Comparison of ENCODE assay signal across 8 cellular contexts in genomic region chr21:38768385-38769071, GRCh38. TPM values are rescaled to one million over a fixed set of nuclear protein-coding genes. Genes with fewer than 3 reads are reported as not detected.
A peak's percentile ranks its signal among the peaks of the same experiment; 100 is the strongest.
DNase-seq lines count a peak whose midpoint lies in the region; ATAC-seq and TF ChIP-seq lines count a peak whose summit lies in the region.

No MANE protein-coding gene starts in this region.

- H3K36me3 ChIP-seq in GM23338 (ENCODE audit: insufficient read depth) = no peaks in the 10 kb centered on the region
- H3K36me3 ChIP-seq in tibial nerve = no peaks in the 10 kb centered on the region

- TF ChIP-seq EP300 in tibial nerve (IDR thresholded peaks at IDR 0.05) = no peak

- 74 to 80% methylated on average over 14 of the region's 14 CpGs for WGBS in tibial nerve, 2 donors

- no peak overlapping the region for H3K27ac Mint-ChIP-seq in GM23338
- peak overlapping the region; percentile 100 for H3K27ac Mint-ChIP-seq in activated CD8-positive, alpha-beta T cell treated with anti-CD3 and anti-CD28 coated beads, Interleukin-2, amount 10 ng/mL, durations not matched to agents 7 days and 5 days

- H3K27me3 Mint-ChIP-seq in GM23338 (ENCODE audit: insufficient read depth, low read depth, poor library complexity) = no peaks in the 10 kb centered on the region
- H3K27me3 Mint-ChIP-seq in activated CD8-positive, alpha-beta T cell treated with anti-CD3 and anti-CD28 coated beads, Interleukin-2, amount 10 ng/mL, durations not matched to agents 7 days and 5 days (ENCODE audit: low read depth) = no peaks in the 10 kb centered on the region

- no peak for ATAC-seq in GM23338
- ATAC-seq in activated CD8-positive, alpha-beta T cell treated with anti-CD3 and anti-CD28 coated beads, Interleukin-2, amount 10 ng/mL, durations not matched to agents 7 days and 5 days = peak; percentile 9
- ATAC-seq in HG03469 (IDR thresholded peaks at IDR 0.05; ENCODE audit: unreplicated experiment) = no peak

- H4K20me1 ChIP-seq in GM23338 (replicated peaks; ENCODE audit: insufficient read depth) = no peaks in the 10 kb centered on the region

- TF ChIP-seq CTCF in GM23338 (conservative IDR thresholded peaks at IDR 0.05; ENCODE audit: low read depth in 2 of 2) = no peak
- no peak for TF ChIP-seq CTCF in fibroblast of the aortic adventitia (IDR thresholded peaks at IDR 0.05; ENCODE audit: insufficient read depth, low read length)
- no peak for TF ChIP-seq CTCF in tibial nerve (IDR thresholded peaks at IDR 0.05)

- POLR2A ChIA-PET in activated CD8-positive, alpha-beta T cell treated with anti-CD3 and anti-CD28 coated beads, Interleukin-2, amount 10 ng/mL, durations not matched to agents 7 days and 5 days (lab: Charles Lee) = interaction anchor here (0.6 to 3.2 kb wide), 5 partner anchors 11 to 216 kb away, joined by 3 to 10 read pairs (median 4); partner anchors contain the start of gene ETS2

- TF ChIP-seq POLR2A in tibial nerve (IDR thresholded peaks at IDR 0.05) = no peak

- H3K4me2 ChIP-seq in GM23338 = no peak overlapping the region

- CTCF ChIA-PET in activated CD8-positive, alpha-beta T cell treated with anti-CD3 and anti-CD28 coated beads, Interleukin-2, amount 10 ng/mL, durations not matched to agents 7 days and 5 days (lab: Charles Lee) = interaction anchor here (0.7 to 3.4 kb wide), 5 partner anchors 8 to 40 kb away, joined by 3 to 17 read pairs (median 8); no protein-coding TSS in a partner anchor

- H3K36me3 Mint-ChIP-seq in GM23338 (ENCODE audit: low read depth) = no peaks in the 10 kb centered on the region
- H3K36me3 Mint-ChIP-seq in activated CD8-positive, alpha-beta T cell treated with anti-CD3 and anti-CD28 coated beads, Interleukin-2, amount 10 ng/mL, durations not matched to agents 7 days and 5 days (ENCODE audit: low read depth) = peaks cover 10% of the 10 kb centered on the region

- no peaks in the 10 kb centered on the region for H3K79me2 ChIP-seq in GM23338 (replicated peaks; ENCODE audit: insufficient read depth)

- H3K9me3 ChIP-seq in tibial nerve = no peaks in the 10 kb centered on the region

- H3K9me3 Mint-ChIP-seq in GM23338 = peaks cover 9% of the 10 kb centered on the region
- H3K9me3 Mint-ChIP-seq in activated CD8-positive, alpha-beta T cell treated with anti-CD3 and anti-CD28 coated beads, Interleukin-2, amount 10 ng/mL, durations not matched to agents 7 days and 5 days (ENCODE audit: insufficient read depth) = no peaks in the 10 kb centered on the region

- H3K4me1 ChIP-seq in GM23338 (ENCODE audit: insufficient read depth) = no peaks in the 10 kb centered on the region
- peaks cover 0 to 11% (median 0%) of the 10 kb centered on the region in 4 donors for H3K4me1 ChIP-seq in tibial nerve

- H3K4me3 ChIP-seq in GM23338 = no peak overlapping the region
- no peak overlapping the region for H3K4me3 ChIP-seq in fibroblast of the aortic adventitia (ENCODE audit: low read depth, low read length)
- no peak overlapping the region for H3K4me3 ChIP-seq in tibial nerve

- peaks cover 8% of the 10 kb centered on the region; the same call in 2 of the 3 replicates for H3K4me1 Mint-ChIP-seq in GM23338
- peaks cover 45% of the 10 kb centered on the region for H3K4me1 Mint-ChIP-seq in activated CD8-positive, alpha-beta T cell treated with anti-CD3 and anti-CD28 coated beads, Interleukin-2, amount 10 ng/mL, durations not matched to agents 7 days and 5 days (ENCODE audit: low read depth)

- H2AFZ ChIP-seq in GM23338 = peak overlapping the region; percentile 86; the same call in 1 of the 2 replicates

- H3F3A ChIP-seq in GM23338 (replicated peaks; ENCODE audit: low read depth) = no peaks in the 10 kb centered on the region

- H3K27me3 ChIP-seq in GM23338 (ENCODE audit: insufficient read depth) (no peaks in the 10 kb centered on the region), tibial nerve (no peaks in the 10 kb centered on the region)

- H3K4me3 Mint-ChIP-seq in GM23338 = no peak overlapping the region
- H3K4me3 Mint-ChIP-seq in activated CD8-positive, alpha-beta T cell treated with anti-CD3 and anti-CD28 coated beads, Interleukin-2, amount 10 ng/mL, durations not matched to agents 7 days and 5 days = peak overlapping the region; percentile 83

- DNase-seq in GM23338 (ENCODE audit: low spot score) (no peak), fibroblast of the aortic adventitia (ENCODE audit: low read depth) (peak; percentile 95), RKO (ENCODE audit: low spot score) (no peak), tibial nerve (ENCODE audit: low spot score in 2 of 2) (no peak), NCI-H2227 (lab: John Stamatoyannopoulos, UW; ENCODE audit: unreplicated experiment) (no peak)
- DNase-seq in activated CD8-positive, alpha-beta T cell treated with anti-CD3 and anti-CD28 coated beads, Interleukin-2, amount 10 ng/mL, durations not matched to agents 7 days and 5 days = peak; percentile 56
- DNase-seq in stimulated activated CD8-positive, alpha-beta memory T cell treated with anti-CD3 and anti-CD28 coated beads, Interleukin-7, amount 100 ng/mL, for 4 hours (ENCODE audit: low read depth in 2 of 2) = peak; percentile 25 to 40

- no peaks in the 10 kb centered on the region for H3K9me2 ChIP-seq in GM23338 (ENCODE audit: insufficient read depth)

- H3K27ac ChIP-seq in GM23338 (ENCODE audit: low read depth) = no peak overlapping the region
- H3K27ac ChIP-seq in tibial nerve = peak overlapping the region in 2 of 4 donors; percentile 20 to 67

TF ChIP-seq in GM23338, 12 proteins besides CTCF, POLR2A, EP300 and RAD21:
- TF ChIP-seq CREB1 (CRISPR knock-in tag; IDR thresholded peaks at IDR 0.05; ENCODE audit: low read depth) (no peak), EZH2phosphoT487 (IDR thresholded peaks at IDR 0.05; ENCODE audit: unreplicated experiment) (no peak), POLR2AphosphoS5 (IDR thresholded peaks at IDR 0.05; ENCODE audit: low read depth) (no peak), STAT1 (IDR thresholded peaks at IDR 0.05; ENCODE audit: unreplicated experiment) (no peak), ZNF331 (CRISPR knock-in tag; IDR thresholded peaks at IDR 0.05; ENCODE audit: low read depth) (no peak), ETS1 (IDR thresholded peaks at IDR 0.05) (no peak), EZH2 (IDR thresholded peaks at IDR 0.05; ENCODE audit: low read depth, unreplicated experiment) (no peak), NANOG (IDR thresholded peaks at IDR 0.05; ENCODE audit: borderline replicate concordance) (no peak), JUNB (IDR thresholded peaks at IDR 0.05; ENCODE audit: unreplicated experiment) (no peak)
- TF ChIP-seq, protein P1, sequence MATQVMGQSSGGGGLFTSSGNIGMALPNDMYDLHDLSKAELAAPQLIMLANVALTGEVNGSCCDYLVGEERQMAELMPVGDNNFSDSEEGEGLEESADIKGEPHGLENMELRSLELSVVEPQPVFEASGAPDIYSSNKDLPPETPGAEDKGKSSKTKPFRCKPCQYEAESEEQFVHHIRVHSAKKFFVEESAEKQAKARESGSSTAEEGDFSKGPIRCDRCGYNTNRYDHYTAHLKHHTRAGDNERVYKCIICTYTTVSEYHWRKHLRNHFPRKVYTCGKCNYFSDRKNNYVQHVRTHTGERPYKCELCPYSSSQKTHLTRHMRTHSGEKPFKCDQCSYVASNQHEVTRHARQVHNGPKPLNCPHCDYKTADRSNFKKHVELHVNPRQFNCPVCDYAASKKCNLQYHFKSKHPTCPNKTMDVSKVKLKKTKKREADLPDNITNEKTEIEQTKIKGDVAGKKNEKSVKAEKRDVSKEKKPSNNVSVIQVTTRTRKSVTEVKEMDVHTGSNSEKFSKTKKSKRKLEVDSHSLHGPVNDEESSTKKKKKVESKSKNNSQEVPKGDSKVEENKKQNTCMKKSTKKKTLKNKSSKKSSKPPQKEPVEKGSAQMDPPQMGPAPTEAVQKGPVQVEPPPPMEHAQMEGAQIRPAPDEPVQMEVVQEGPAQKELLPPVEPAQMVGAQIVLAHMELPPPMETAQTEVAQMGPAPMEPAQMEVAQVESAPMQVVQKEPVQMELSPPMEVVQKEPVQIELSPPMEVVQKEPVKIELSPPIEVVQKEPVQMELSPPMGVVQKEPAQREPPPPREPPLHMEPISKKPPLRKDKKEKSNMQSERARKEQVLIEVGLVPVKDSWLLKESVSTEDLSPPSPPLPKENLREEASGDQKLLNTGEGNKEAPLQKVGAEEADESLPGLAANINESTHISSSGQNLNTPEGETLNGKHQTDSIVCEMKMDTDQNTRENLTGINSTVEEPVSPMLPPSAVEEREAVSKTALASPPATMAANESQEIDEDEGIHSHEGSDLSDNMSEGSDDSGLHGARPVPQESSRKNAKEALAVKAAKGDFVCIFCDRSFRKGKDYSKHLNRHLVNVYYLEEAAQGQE (IDR thresholded peaks at IDR 0.05; ENCODE audit: unreplicated experiment) = no peak

RNA-seq across cellular contexts. Expression of gene ETS2, which starts 37.2 kb away (rescaled TPM):
- total RNA-seq in GM23338 (2014; rRNA removed; shearing (Covaris generic)) = 35.5 and 36.8 TPM in 2 replicates
- polyA plus RNA-seq in GM23338 (2016; fragmentation: Nextera tagmentation; extraction: Ambion mirVana) = 17.9 and 19.5 TPM in 2 replicates
- 10 to 100 TPM; 17.0 to 20.1 TPM for total RNA-seq in activated CD8-positive, alpha-beta T cell treated with anti-CD3 and anti-CD28 coated beads, Interleukin-2, amount 10 ng/mL, durations not matched to agents 7 days and 5 days
- total RNA-seq in fibroblast of the aortic adventitia (ENCODE audit: low replicate concordance) = 7.5 and 62.6 TPM in 2 replicates
- total RNA-seq in tibial nerve = 100 to 1,000 TPM in 2 of 4 donors, 10 to 100 TPM in 2; 85.6 to 103 (median 98.5) TPM

Comparison
In these comparisons a context has a peak if more than half of its experiments do, and no peak if none do; other contexts are left out.
1. DNase-seq: peak in activated CD8-positive, alpha-beta T cell treated with anti-CD3 and anti-CD28 coated beads, Interleukin-2, amount 10 ng/mL, durations not matched to agents 7 days and 5 days (single experiment), fibroblast of the aortic adventitia (single experiment) and stimulated activated CD8-positive, alpha-beta memory T cell treated with anti-CD3 and anti-CD28 coated beads, Interleukin-7, amount 100 ng/mL, for 4 hours (2 of 2); none in GM23338 (single experiment), RKO (single experiment), tibial nerve (0 of 2) and NCI-H2227 (single experiment).